1 cellular context compared by ENCODE assay signal in genomic region chr6:39602590-39603319, GRCh38.
TF ChIP-seq lines count a peak whose summit lies in the region.

No MANE protein-coding gene starts in this region.

TF ChIP-seq in GM23338, 12 proteins besides CTCF, POLR2A, EP300 and RAD21 (continued from another document):
- TF ChIP-seq, protein P1, sequence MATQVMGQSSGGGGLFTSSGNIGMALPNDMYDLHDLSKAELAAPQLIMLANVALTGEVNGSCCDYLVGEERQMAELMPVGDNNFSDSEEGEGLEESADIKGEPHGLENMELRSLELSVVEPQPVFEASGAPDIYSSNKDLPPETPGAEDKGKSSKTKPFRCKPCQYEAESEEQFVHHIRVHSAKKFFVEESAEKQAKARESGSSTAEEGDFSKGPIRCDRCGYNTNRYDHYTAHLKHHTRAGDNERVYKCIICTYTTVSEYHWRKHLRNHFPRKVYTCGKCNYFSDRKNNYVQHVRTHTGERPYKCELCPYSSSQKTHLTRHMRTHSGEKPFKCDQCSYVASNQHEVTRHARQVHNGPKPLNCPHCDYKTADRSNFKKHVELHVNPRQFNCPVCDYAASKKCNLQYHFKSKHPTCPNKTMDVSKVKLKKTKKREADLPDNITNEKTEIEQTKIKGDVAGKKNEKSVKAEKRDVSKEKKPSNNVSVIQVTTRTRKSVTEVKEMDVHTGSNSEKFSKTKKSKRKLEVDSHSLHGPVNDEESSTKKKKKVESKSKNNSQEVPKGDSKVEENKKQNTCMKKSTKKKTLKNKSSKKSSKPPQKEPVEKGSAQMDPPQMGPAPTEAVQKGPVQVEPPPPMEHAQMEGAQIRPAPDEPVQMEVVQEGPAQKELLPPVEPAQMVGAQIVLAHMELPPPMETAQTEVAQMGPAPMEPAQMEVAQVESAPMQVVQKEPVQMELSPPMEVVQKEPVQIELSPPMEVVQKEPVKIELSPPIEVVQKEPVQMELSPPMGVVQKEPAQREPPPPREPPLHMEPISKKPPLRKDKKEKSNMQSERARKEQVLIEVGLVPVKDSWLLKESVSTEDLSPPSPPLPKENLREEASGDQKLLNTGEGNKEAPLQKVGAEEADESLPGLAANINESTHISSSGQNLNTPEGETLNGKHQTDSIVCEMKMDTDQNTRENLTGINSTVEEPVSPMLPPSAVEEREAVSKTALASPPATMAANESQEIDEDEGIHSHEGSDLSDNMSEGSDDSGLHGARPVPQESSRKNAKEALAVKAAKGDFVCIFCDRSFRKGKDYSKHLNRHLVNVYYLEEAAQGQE (IDR thresholded peaks at IDR 0.05; ENCODE audit: unreplicated experiment): no peak
- TF ChIP-seq STAT1 (IDR thresholded peaks at IDR 0.05; ENCODE audit: unreplicated experiment) (no peak), ZNF114 (CRISPR knock-in tag; IDR thresholded peaks at IDR 0.05) (no peak), EZH2 (IDR thresholded peaks at IDR 0.05; ENCODE audit: low read depth, unreplicated experiment) (no peak), ZNF331 (CRISPR knock-in tag; IDR thresholded peaks at IDR 0.05; ENCODE audit: low read depth) (no peak), JUNB (IDR thresholded peaks at IDR 0.05; ENCODE audit: unreplicated experiment) (no peak), ZNF462 (CRISPR knock-in tag; IDR thresholded peaks at IDR 0.05) (no peak)
